8 cellular contexts compared by ENCODE assay signal in genomic region chr16:30068750-30069574, GRCh38. TPM values are rescaled to one million over a fixed set of nuclear protein-coding genes. Genes with fewer than 3 reads are reported as not detected.
DNase-seq lines count a peak whose midpoint lies in the region; ATAC-seq and TF ChIP-seq lines count a peak whose summit lies in the region.

No MANE protein-coding gene starts in this region.

- no TSS peak for BruUV-seq in PC-9 (replicated peaks; lab: Mats Ljungman, UMichigan)

- no peaks in the 10 kb centered on the region for H3K9me2 ChIP-seq in PC-9 (ENCODE audit: insufficient read depth)

- intact Hi-C loops in PC-9 (cut with micrococcal nuclease; ENCODE audit: unreplicated experiment): loop anchor here (5.0 kb wide), 1 partner anchor 588 kb away; the partner anchor contains the start of gene FBRS

- H3K27me3 Mint-ChIP-seq in memory B cell: no peaks in the 10 kb centered on the region

- H3K36me3 ChIP-seq in PC-9 (ENCODE audit: low read depth) (peaks cover 51% of the 10 kb centered on the region), MG63 (peaks cover 89% of the 10 kb centered on the region)

- no peaks in the 10 kb centered on the region for H3K27me3 ChIP-seq in PC-9 (ENCODE audit: insufficient read depth, low read depth)
- no peaks in the 10 kb centered on the region for H3K27me3 ChIP-seq in MG63

- H3K4me1 Mint-ChIP-seq in memory B cell: peaks cover 22% of the 10 kb centered on the region

- CTCF ChIA-PET in PC-9 (lab: Charles Lee): no interaction called here

- H3K4me3 Mint-ChIP-seq in memory B cell: no peak overlapping the region

- peaks cover 21% of the 10 kb centered on the region for H3K36me3 Mint-ChIP-seq in memory B cell

- H3K27ac ChIP-seq in PC-9 (peak overlapping the region; percentile 48), angular gyrus (ENCODE audit: low read depth, low read length) (peak overlapping the region; percentile 7)

- no peaks in the 10 kb centered on the region for H3K9me3 Mint-ChIP-seq in memory B cell

- POLR2A ChIA-PET in PC-9 (lab: Charles Lee; ENCODE audit: unreplicated experiment): no interaction called here

- H3K27ac Mint-ChIP-seq in memory B cell: no peak overlapping the region

- H3K79me2 ChIP-seq in PC-9 (ENCODE audit: low read depth): peaks cover 64% of the 10 kb centered on the region

- H3F3A ChIP-seq in PC-9 (ENCODE audit: insufficient read depth, low read depth): peaks cover 89% of the 10 kb centered on the region

- H3K9me3 ChIP-seq in PC-9 (ENCODE audit: insufficient read depth, low read depth) (no peaks in the 10 kb centered on the region), MG63 (no peaks in the 10 kb centered on the region)

- peaks cover 19% of the 10 kb centered on the region for H3K4me1 ChIP-seq in PC-9 (replicated peaks; ENCODE audit: insufficient read depth)

- ATAC-seq in memory B cell (ENCODE audit: low read depth) (no peak), GM18502 (IDR thresholded peaks at IDR 0.05; ENCODE audit: poor library complexity, unreplicated experiment) (no peak)
- ATAC-seq in activated CD4-positive, CD25-positive, alpha-beta regulatory T cell treated with anti-CD3 and anti-CD28 coated beads, Interleukin-2, amount 50 U/mL, for 24 hours: no peak

- TF ChIP-seq CTCF in GM12864 (IDR thresholded peaks at IDR 0.05; ENCODE audit: low read depth, low read length, missing control alignments) (peak; percentile 61), PC-9 (conservative IDR thresholded peaks at IDR 0.05) (peak; percentile 79)

- peaks cover 60% of the 10 kb centered on the region for H4K20me1 ChIP-seq in PC-9 (ENCODE audit: insufficient read depth)

- H2AFZ ChIP-seq in PC-9: no peak overlapping the region

- DNase-seq in GM12864 (ENCODE audit: low read depth): no peak
- peak in 1 of 2 experiments; percentile 65 for DNase-seq in PC-9
- peak; percentile 39 to 58 for DNase-seq in memory B cell (ENCODE audit: low spot score in 2 of 2)
- no peak for DNase-seq in NCI-H748 (lab: John Stamatoyannopoulos, UW; ENCODE audit: unreplicated experiment)
- no peak for DNase-seq in MG63

- peak overlapping the region; percentile 97; the same call in 1 of the 2 replicates for H3K4me2 ChIP-seq in PC-9

- H3K4me3 ChIP-seq in GM12864 (ENCODE audit: low read depth, low read length) (no peak overlapping the region), PC-9 (no peak overlapping the region), MG63 (no peak overlapping the region)

RNA-seq across cellular contexts. Expression of gene ALDOA, which starts 3.4 kb away (rescaled TPM):
- 2,395 and 3,090 TPM in 2 replicates for total RNA-seq in PC-9 (2021)
- total RNA-seq in MG63 (2014; rRNA removed; shearing (Covaris generic); ENCODE audit: low replicate concordance): 911 and 1,101 TPM in 2 replicates

RNA-seq across cellular contexts. Expression of gene PPP4C, which starts 6.8 kb away (rescaled TPM):
- total RNA-seq in PC-9 (2021): 246 and 268 TPM in 2 replicates
- 127 and 193 TPM in 2 replicates for total RNA-seq in MG63 (2014; rRNA removed; shearing (Covaris generic); ENCODE audit: low replicate concordance)

RNA-seq across cellular contexts. Expression of gene TBX6, which starts 22.8 kb away (rescaled TPM):
- total RNA-seq in PC-9 (2021): 8.3 and 9.6 TPM in 2 replicates
- total RNA-seq in MG63 (2014; rRNA removed; shearing (Covaris generic); ENCODE audit: low replicate concordance): 0.30 TPM in 1 of 2 replicates, not detected in the other

RNA-seq across cellular contexts. Expression of gene YPEL3, which starts 27.1 kb away (rescaled TPM):
- total RNA-seq in PC-9 (2021): 95.4 and 129 TPM in 2 replicates
- 1.5 and 13.1 TPM in 2 replicates for total RNA-seq in MG63 (2014; rRNA removed; shearing (Covaris generic); ENCODE audit: low replicate concordance)

RNA-seq across cellular contexts. Expression of gene TLCD3B, which starts 37.9 kb away (rescaled TPM):
- total RNA-seq in PC-9 (2021): 5.8 and 9.7 TPM in 2 replicates
- 0.20 TPM in 1 of 2 replicates, not detected in the other for total RNA-seq in MG63 (2014; rRNA removed; shearing (Covaris generic); ENCODE audit: low replicate concordance)

Comparison
In these comparisons a context has a peak if more than half of its experiments do, and no peak if none do; other contexts are left out.
1. DNase-seq: peak in memory B cell (2 of 2); none in GM12864 (single experiment), NCI-H748 (single experiment) and MG63 (single experiment).